1 cellular context compared by ENCODE assay signal in genomic region chr6:34671362-34671761, GRCh38.
A peak's percentile ranks its signal among the peaks of the same experiment; 100 is the strongest.
TF ChIP-seq lines count a peak whose summit lies in the region.

No MANE protein-coding gene starts in this region.

TF ChIP-seq in K562, 482 proteins besides CTCF, POLR2A, EP300 and RAD21:
- TF ChIP-seq ATF3 (IDR thresholded peaks at IDR 0.05): peak; percentile 50; the same call in 1 of the 2 replicates
- TF ChIP-seq ATF3 (CRISPR knock-in tag; conservative IDR thresholded peaks at IDR 0.05): no peak
- TF ChIP-seq TGIF2 (CRISPR knock-in tag; IDR thresholded peaks at IDR 0.05): no peak
- no peak; the same call in 1 of the 2 replicates for TF ChIP-seq CEBPG (CRISPR knock-in tag; IDR thresholded peaks at IDR 0.05)
- TF ChIP-seq CEBPG (tag; conservative IDR thresholded peaks at IDR 0.05 in 1 of 2, IDR thresholded peaks at IDR 0.05 in 1 of 2): peak; percentile 73 to 80
- TF ChIP-seq GATA2 (CRISPR knock-in tag; IDR thresholded peaks at IDR 0.05): peak; percentile 48; the same call in 1 of the 2 replicates
- peak; percentile 77 for TF ChIP-seq CEBPB (tag; IDR thresholded peaks at IDR 0.05)
- no peak for TF ChIP-seq ZC3H8 (IDR thresholded peaks at IDR 0.05)
- 0 out of 2 replicates have a peak, but pooled peaks have one; percentile 4 for TF ChIP-seq SMARCA4 (IDR thresholded peaks at IDR 0.05)
